17 cellular contexts compared by ENCODE assay signal in genomic region chr13:105207586-105208293, GRCh38.
"Had no signal": no experiment of that assay in that cellular context is flagged by ENCODE, and none has a peak within 500 bp of the region (broad histone marks: within the 10 kb centered on the region; RNA-seq: fewer than 3 reads in every experiment).

No MANE protein-coding gene starts in this region.

- H3K4me3 ChIP-seq: adrenal gland, breast epithelium, mucosa of descending colon, prostate gland, right lobe of liver, transverse colon had no signal

- H3K36me3 ChIP-seq: adrenal gland, breast epithelium, prostate gland, right lobe of liver, transverse colon had no signal

- H3K9me3 ChIP-seq: adrenal gland, breast epithelium, mucosa of descending colon, prostate gland, right lobe of liver, transverse colon had no signal

- H3K27me3 ChIP-seq: adrenal gland, breast epithelium, right lobe of liver, transverse colon had no signal

- DNase-seq: activated CD4-positive, alpha-beta T cell treated with anti-CD3 and anti-CD28 coated beads, Interleukin-2, amount 50 U/mL, for 1 hour; activated naive CD4-positive, alpha-beta T cell treated with anti-CD3 and anti-CD28 coated beads for 36 hours; activated T-cell treated with anti-CD3 and anti-CD28 coated beads for 4 hours; adrenal gland; immature natural killer cell; left cardiac atrium; mucosa of descending colon; naive thymus-derived CD8-positive, alpha-beta T cell; right lobe of liver; stimulated activated CD4-positive, alpha-beta T cell treated with anti-CD3 and anti-CD28 coated beads, Interleukin-12 subunit alpha, Interleukin-12 subunit beta, amount 100 ng/mL, for 4 hours; stimulated activated naive CD4-positive, alpha-beta T cell; substantia nigra; T-helper 17 cell; transverse colon had no signal

- H3K4me1 ChIP-seq: adrenal gland, breast epithelium, prostate gland, right lobe of liver, transverse colon had no signal

- ATAC-seq: activated T-helper 17 cell treated with anti-CD3 and anti-CD28 coated beads, Interleukin-2, amount 50 U/mL, for 72 hours; left cardiac atrium; mucosa of descending colon; naive thymus-derived CD8-positive, alpha-beta T cell; right lobe of liver; T-helper 17 cell had no signal

- H3K27ac ChIP-seq: adrenal gland, breast epithelium, prostate gland, right lobe of liver, transverse colon had no signal
